Comparison of ENCODE assay signal across 28 cellular contexts in genomic region chr3:99834584-99834957, GRCh38.
"Had no signal": no experiment of that assay in that cellular context is flagged by ENCODE, and none has a peak within 500 bp of the region (broad histone marks: within the 10 kb centered on the region; RNA-seq: fewer than 3 reads in every experiment).

No MANE protein-coding gene starts in this region.

- H3K4me3 Mint-ChIP-seq: immature natural killer cell; mesothelial cell of epicardium; naive B cell; natural killer cell; nephron progenitor cell; neural progenitor cell; stimulated activated memory B cell treated with anti-CD40 and anti-IgM and Interleukin-4, amounts not matched to agents 10 μg/mL and 1 μg/mL and 100 μg/mL, for 72 hours had no signal

- H3K4me1 ChIP-seq: parathyroid adenoma had no signal

- H3K4me2 ChIP-seq: neural progenitor cell had no signal

- H2AFZ ChIP-seq: neural progenitor cell, parathyroid adenoma had no signal

- H3K36me3 Mint-ChIP-seq: immature natural killer cell; mesothelial cell of epicardium; naive B cell; natural killer cell; neural progenitor cell; stimulated activated memory B cell treated with anti-CD40 and anti-IgM and Interleukin-4, amounts not matched to agents 10 μg/mL and 1 μg/mL and 100 μg/mL, for 72 hours had no signal

- H3K9me3 Mint-ChIP-seq: immature natural killer cell; mesothelial cell of epicardium; naive B cell; natural killer cell; nephron progenitor cell; neural progenitor cell; stimulated activated memory B cell treated with anti-CD40 and anti-IgM and Interleukin-4, amounts not matched to agents 10 μg/mL and 1 μg/mL and 100 μg/mL, for 72 hours had no signal

- H3K36me3 ChIP-seq: left lung, neural progenitor cell, neutrophil, suprapubic skin, thoracic aorta, tibial artery, upper lobe of right lung had no signal

- H3K4me3 ChIP-seq: left lung, lung, neural progenitor cell, skin epidermis, suprapubic skin, thoracic aorta, tibial artery, upper lobe of right lung had no signal

- H3K27me3 ChIP-seq: left lung, neural progenitor cell, neutrophil, suprapubic skin, tibial artery, upper lobe of right lung had no signal

- H3K27ac Mint-ChIP-seq: immature natural killer cell; natural killer cell; nephron progenitor cell; neural progenitor cell; stimulated activated memory B cell treated with anti-CD40 and anti-IgM and Interleukin-4, amounts not matched to agents 10 μg/mL and 1 μg/mL and 100 μg/mL, for 72 hours had no signal

- ATAC-seq: left colon; left lung; natural killer cell; right cardiac atrium; sciatic nerve; stimulated activated memory B cell treated with anti-CD40 and anti-IgM and Interleukin-4, amounts not matched to agents 10 μg/mL and 1 μg/mL and 100 μg/mL, for 72 hours; upper lobe of right lung had no signal

- DNase-seq: hypothalamus; immature natural killer cell; kidney; left colon; left lung; mesendoderm; naive B cell; natural killer cell; nephron progenitor cell; occipital lobe; right cardiac atrium; stimulated activated CD4-positive, alpha-beta T cell treated with anti-CD3 and anti-CD28 coated beads, Interleukin-12 subunit alpha, Interleukin-12 subunit beta, amount 100 ng/mL, for 4 hours; stimulated activated CD4-positive, alpha-beta T cell treated with anti-CD3 and anti-CD28 coated beads, Interleukin-15, amount 100 ng/mL, for 24 hours; stimulated activated CD4-positive, alpha-beta T cell treated with anti-CD3 and anti-CD28 coated beads, Interleukin-4, amount 100 ng/mL, for 24 hours; stimulated activated naive CD4-positive, alpha-beta T cell treated with Interleukin-2 at 50 U/mL for 16 hours; tibial artery; trophoblast cell; upper lobe of right lung had no signal

- H3K4me1 Mint-ChIP-seq: immature natural killer cell; mesothelial cell of epicardium; naive B cell; natural killer cell; neural progenitor cell; stimulated activated memory B cell treated with anti-CD40 and anti-IgM and Interleukin-4, amounts not matched to agents 10 μg/mL and 1 μg/mL and 100 μg/mL, for 72 hours had no signal

- H3K27ac ChIP-seq: left lung, neural progenitor cell, neutrophil, parathyroid adenoma, skin epidermis, suprapubic skin, thoracic aorta, upper lobe of right lung had no signal

- H3K9me3 ChIP-seq: left lung, neutrophil, suprapubic skin, thoracic aorta, tibial artery, upper lobe of right lung had no signal

- H3K9ac ChIP-seq: neural progenitor cell, parathyroid adenoma had no signal
